ENCODE assay signal across 34 cellular contexts in genomic region chr16:75916431-75916830, GRCh38.
"Had no signal": no experiment of that assay in that cellular context is flagged by ENCODE, and none has a peak within 500 bp of the region (broad histone marks: within the 10 kb centered on the region; RNA-seq: fewer than 3 reads in every experiment).

No MANE protein-coding gene starts in this region.

- H3K9me3 Mint-ChIP-seq: activated B cell treated with CpG ODN at 0.5 μM for 24 hours; activated CD4-positive, alpha-beta memory T cell treated with anti-CD3 and anti-CD28 coated beads, Interleukin-2, amount 10 ng/mL, durations not matched to agents 7 days and 5 days; activated CD4-positive, alpha-beta T cell treated with anti-CD3 and anti-CD28 coated beads, Interleukin-2, amount 10 ng/mL, durations not matched to agents 7 days and 5 days; activated naive CD4-positive, alpha-beta T cell treated with anti-CD3 and anti-CD28 coated beads, Interleukin-2, amount 10 ng/mL, durations not matched to agents 7 days and 5 days; activated naive CD4-positive, alpha-beta T cell treated with anti-CD3 and anti-CD28 coated beads, Interleukin-2, amount 50 U/mL, for 24 hours; activated naive CD8-positive, alpha-beta T cell treated with anti-CD3 and anti-CD28 coated beads, Interleukin-2, amount 10 ng/mL, durations not matched to agents 7 days and 5 days; activated naive CD8-positive, alpha-beta T cell treated with anti-CD3 and anti-CD28 coated beads, Interleukin-2, amount 50 U/mL, for 24 hours; activated T-cell treated with anti-CD3 and anti-CD28 coated beads, Interleukin-2, amount 50 U/mL, for 24 hours; activated T-helper 2 cell treated with anti-CD3 and anti-CD28 coated beads, Interferon-gamma antibody, Interleukin-2, Interleukin-4, amounts not matched to agents 10 μg/mL and 5 μg/mL and 100 μg/mL, durations not matched to agents 14 hours and 24 hours and 36 hours; T-helper 1 cell treated with Interleukin-12 subunit alpha and Interleukin-12 subunit beta and Interleukin-4 antibody, amounts not matched to agents 30 μg/mL and 1 μg/mL, for 36 hours; T-helper 2 cell treated with Interferon-gamma antibody and Interleukin-4, amounts not matched to agents 5 μg/mL and 100 μg/mL, for 36 hours had no signal

- H3K4me3 Mint-ChIP-seq: activated B cell treated with CpG ODN at 0.5 μM for 24 hours; activated CD4-positive, alpha-beta memory T cell treated with anti-CD3 and anti-CD28 coated beads, Interleukin-2, amount 10 ng/mL, durations not matched to agents 7 days and 5 days; activated CD4-positive, alpha-beta T cell treated with anti-CD3 and anti-CD28 coated beads, Interleukin-2, amount 10 ng/mL, durations not matched to agents 7 days and 5 days; activated CD8-positive, alpha-beta memory T cell treated with anti-CD3 and anti-CD28 coated beads, Interleukin-2, amount 10 ng/mL, durations not matched to agents 7 days and 5 days; activated CD8-positive, alpha-beta T cell treated with anti-CD3 and anti-CD28 coated beads, Interleukin-2, amount 10 ng/mL, durations not matched to agents 7 days and 5 days; activated naive CD4-positive, alpha-beta T cell treated with anti-CD3 and anti-CD28 coated beads, Interleukin-2, amount 10 ng/mL, durations not matched to agents 7 days and 5 days; activated naive CD4-positive, alpha-beta T cell treated with anti-CD3 and anti-CD28 coated beads, Interleukin-2, amount 50 U/mL, for 24 hours; activated naive CD8-positive, alpha-beta T cell; activated naive CD8-positive, alpha-beta T cell treated with anti-CD3 and anti-CD28 coated beads, Interleukin-2, amount 10 ng/mL, durations not matched to agents 7 days and 5 days; activated naive CD8-positive, alpha-beta T cell treated with anti-CD3 and anti-CD28 coated beads, Interleukin-2, amount 50 U/mL, for 24 hours; activated T-cell treated with anti-CD3 and anti-CD28 coated beads, Interleukin-2, amount 50 U/mL, for 24 hours; T-helper 1 cell treated with Interleukin-12 subunit alpha and Interleukin-12 subunit beta and Interleukin-4 antibody, amounts not matched to agents 30 μg/mL and 1 μg/mL, for 36 hours; T-helper 2 cell treated with Interferon-gamma antibody and Interleukin-4, amounts not matched to agents 5 μg/mL and 100 μg/mL, for 36 hours had no signal

- DNase-seq: activated B cell treated with CpG ODN at 0.5 μM for 24 hours; activated CD4-positive, alpha-beta memory T cell treated with anti-CD3 and anti-CD28 coated beads, Interleukin-2, amount 10 ng/mL, durations not matched to agents 7 days and 5 days; activated CD4-positive, alpha-beta T cell treated with anti-CD3 and anti-CD28 coated beads for 4 hours; activated CD4-positive, alpha-beta T cell treated with anti-CD3 and anti-CD28 coated beads, Interleukin-2, amount 10 ng/mL, durations not matched to agents 7 days and 5 days; activated CD4-positive, alpha-beta T cell treated with anti-CD3 and anti-CD28 coated beads, Interleukin-2, amount 50 U/mL, for 48 hours; activated CD4-positive, CD25-positive, alpha-beta regulatory T cell treated with anti-CD3 and anti-CD28 coated beads, Interleukin-2, amount 50 U/mL, for 72 hours; activated CD8-positive, alpha-beta memory T cell treated with anti-CD3 and anti-CD28 coated beads for 24 hours; activated CD8-positive, alpha-beta memory T cell treated with anti-CD3 and anti-CD28 coated beads, Interleukin-2, amount 10 ng/mL, durations not matched to agents 7 days and 5 days; activated CD8-positive, alpha-beta memory T cell treated with anti-CD3 and anti-CD28 coated beads, Interleukin-2, amount 50 U/mL, for 48 hours; activated CD8-positive, alpha-beta T cell treated with anti-CD3 and anti-CD28 coated beads, Interleukin-2, amount 10 ng/mL, durations not matched to agents 7 days and 5 days; activated effector memory CD4-positive, alpha-beta T cell treated with Interleukin-2 at 50 U/mL for 16 hours; activated gamma-delta T cell; activated naive CD4-positive, alpha-beta T cell treated with anti-CD3 and anti-CD28 coated beads, Interleukin-2, amount 10 ng/mL, durations not matched to agents 7 days and 5 days; activated naive CD4-positive, alpha-beta T cell treated with Interleukin-2 at 50 U/mL for 16 hours; activated naive CD8-positive, alpha-beta T cell treated with anti-CD3 and anti-CD28 coated beads, Interleukin-2, amount 10 ng/mL, durations not matched to agents 7 days and 5 days; activated naive CD8-positive, alpha-beta T cell treated with anti-CD3 and anti-CD28 coated beads, Interleukin-2, amount 50 U/mL, for 24 hours; activated T-cell treated with anti-CD3 and anti-CD28 coated beads, Interleukin-2, amount 50 U/mL, for 24 hours; activated T-cell treated with anti-CD3 and anti-CD28 coated beads, Interleukin-2, amount 50 U/mL, for 48 hours; amniotic stem cell; aorta; body of pancreas; brain microvascular endothelial cell; central memory CD4-positive, alpha-beta T cell; SW 1271; T-helper 1 cell; T-helper 2 cell; T-helper 9 cell had no signal

- H3K36me3 ChIP-seq: brain microvascular endothelial cell, breast epithelium had no signal

- H3K4me1 Mint-ChIP-seq: activated B cell treated with CpG ODN at 0.5 μM for 24 hours; activated CD4-positive, alpha-beta memory T cell treated with anti-CD3 and anti-CD28 coated beads, Interleukin-2, amount 10 ng/mL, durations not matched to agents 7 days and 5 days; activated CD4-positive, alpha-beta T cell treated with anti-CD3 and anti-CD28 coated beads, Interleukin-2, amount 10 ng/mL, durations not matched to agents 7 days and 5 days; activated CD8-positive, alpha-beta memory T cell treated with anti-CD3 and anti-CD28 coated beads, Interleukin-2, amount 10 ng/mL, durations not matched to agents 7 days and 5 days; activated naive CD4-positive, alpha-beta T cell treated with anti-CD3 and anti-CD28 coated beads, Interleukin-2, amount 10 ng/mL, durations not matched to agents 7 days and 5 days; activated naive CD4-positive, alpha-beta T cell treated with anti-CD3 and anti-CD28 coated beads, Interleukin-2, amount 50 U/mL, for 24 hours; activated naive CD8-positive, alpha-beta T cell treated with anti-CD3 and anti-CD28 coated beads, Interleukin-2, amount 10 ng/mL, durations not matched to agents 7 days and 5 days; activated naive CD8-positive, alpha-beta T cell treated with anti-CD3 and anti-CD28 coated beads, Interleukin-2, amount 50 U/mL, for 24 hours had no signal

- H3K27ac Mint-ChIP-seq: activated B cell treated with CpG ODN at 0.5 μM for 24 hours; activated CD4-positive, alpha-beta memory T cell treated with anti-CD3 and anti-CD28 coated beads, Interleukin-2, amount 10 ng/mL, durations not matched to agents 7 days and 5 days; activated CD4-positive, alpha-beta T cell treated with anti-CD3 and anti-CD28 coated beads, Interleukin-2, amount 10 ng/mL, durations not matched to agents 7 days and 5 days; activated CD8-positive, alpha-beta memory T cell treated with anti-CD3 and anti-CD28 coated beads, Interleukin-2, amount 10 ng/mL, durations not matched to agents 7 days and 5 days; activated CD8-positive, alpha-beta T cell treated with anti-CD3 and anti-CD28 coated beads, Interleukin-2, amount 10 ng/mL, durations not matched to agents 7 days and 5 days; activated naive CD4-positive, alpha-beta T cell treated with anti-CD3 and anti-CD28 coated beads, Interleukin-2, amount 10 ng/mL, durations not matched to agents 7 days and 5 days; activated naive CD4-positive, alpha-beta T cell treated with anti-CD3 and anti-CD28 coated beads, Interleukin-2, amount 50 U/mL, for 24 hours; activated naive CD8-positive, alpha-beta T cell; activated naive CD8-positive, alpha-beta T cell treated with anti-CD3 and anti-CD28 coated beads, Interleukin-2, amount 10 ng/mL, durations not matched to agents 7 days and 5 days; activated naive CD8-positive, alpha-beta T cell treated with anti-CD3 and anti-CD28 coated beads, Interleukin-2, amount 50 U/mL, for 24 hours; activated T-cell treated with anti-CD3 and anti-CD28 coated beads, Interleukin-2, amount 50 U/mL, for 24 hours; activated T-helper 2 cell treated with anti-CD3 and anti-CD28 coated beads, Interferon-gamma antibody, Interleukin-2, Interleukin-4, amounts not matched to agents 10 μg/mL and 5 μg/mL and 100 μg/mL, durations not matched to agents 14 hours and 24 hours and 36 hours; T-helper 1 cell treated with Interleukin-12 subunit alpha and Interleukin-12 subunit beta and Interleukin-4 antibody, amounts not matched to agents 30 μg/mL and 1 μg/mL, for 36 hours; T-helper 2 cell treated with Interferon-gamma antibody and Interleukin-4, amounts not matched to agents 5 μg/mL and 100 μg/mL, for 36 hours had no signal

- H3K4me3 ChIP-seq: body of pancreas, breast epithelium had no signal

- H3K27me3 Mint-ChIP-seq: activated B cell treated with CpG ODN at 0.5 μM for 24 hours; activated CD4-positive, alpha-beta memory T cell treated with anti-CD3 and anti-CD28 coated beads, Interleukin-2, amount 10 ng/mL, durations not matched to agents 7 days and 5 days; activated CD4-positive, alpha-beta T cell treated with anti-CD3 and anti-CD28 coated beads, Interleukin-2, amount 10 ng/mL, durations not matched to agents 7 days and 5 days; activated CD8-positive, alpha-beta memory T cell treated with anti-CD3 and anti-CD28 coated beads, Interleukin-2, amount 10 ng/mL, durations not matched to agents 7 days and 5 days; activated naive CD4-positive, alpha-beta T cell treated with anti-CD3 and anti-CD28 coated beads, Interleukin-2, amount 10 ng/mL, durations not matched to agents 7 days and 5 days; activated naive CD8-positive, alpha-beta T cell treated with anti-CD3 and anti-CD28 coated beads, Interleukin-2, amount 10 ng/mL, durations not matched to agents 7 days and 5 days had no signal

- H3K27ac ChIP-seq: body of pancreas, brain microvascular endothelial cell, breast epithelium, VCaP had no signal

- H3K27me3 ChIP-seq: body of pancreas, brain microvascular endothelial cell, breast epithelium had no signal

- H3K4me1 ChIP-seq: breast epithelium had no signal

- ATAC-seq: activated CD8-positive, alpha-beta memory T cell treated with anti-CD3 and anti-CD28 coated beads, Interleukin-2, amount 10 ng/mL, durations not matched to agents 7 days and 5 days; activated CD8-positive, alpha-beta T cell treated with anti-CD3 and anti-CD28 coated beads, Interleukin-2, amount 10 ng/mL, durations not matched to agents 7 days and 5 days; activated naive CD8-positive, alpha-beta T cell treated with anti-CD3 and anti-CD28 coated beads, Interleukin-2, amount 50 U/mL, for 24 hours; body of pancreas had no signal

- H3K36me3 Mint-ChIP-seq: activated CD8-positive, alpha-beta memory T cell treated with anti-CD3 and anti-CD28 coated beads, Interleukin-2, amount 10 ng/mL, durations not matched to agents 7 days and 5 days; activated naive CD4-positive, alpha-beta T cell treated with anti-CD3 and anti-CD28 coated beads, Interleukin-2, amount 10 ng/mL, durations not matched to agents 7 days and 5 days; activated naive CD4-positive, alpha-beta T cell treated with anti-CD3 and anti-CD28 coated beads, Interleukin-2, amount 50 U/mL, for 24 hours; activated naive CD8-positive, alpha-beta T cell; activated naive CD8-positive, alpha-beta T cell treated with anti-CD3 and anti-CD28 coated beads, Interleukin-2, amount 10 ng/mL, durations not matched to agents 7 days and 5 days had no signal
